10 cellular contexts compared by ENCODE assay signal in genomic region chr2:15593327-15593705, GRCh38. TPM values are rescaled to one million over a fixed set of nuclear protein-coding genes. Genes with fewer than 3 reads are reported as not detected.
DNase-seq lines count a peak whose midpoint lies in the region; ATAC-seq and TF ChIP-seq lines count a peak whose summit lies in the region.
"Had no signal": no experiment of that assay in that cellular context is flagged by ENCODE, and none has a peak within 500 bp of the region (broad histone marks: within the 10 kb centered on the region; RNA-seq: fewer than 3 reads in every experiment).

No MANE protein-coding gene starts in this region.

- H3K9ac ChIP-seq in Loucy (ENCODE audit: low read depth, low read length, poor library complexity, severe bottlenecking): peak overlapping the region; percentile 87

- TF ChIP-seq CTCF in Calu3 (IDR thresholded peaks at IDR 0.05; ENCODE audit: unreplicated experiment): no peak
- no peak for TF ChIP-seq CTCF in Loucy (conservative IDR thresholded peaks at IDR 0.05; ENCODE audit: low read length)

- H3K27me3 ChIP-seq in Loucy (ENCODE audit: insufficient read depth, low read length, poor library complexity, severe bottlenecking) (no peaks in the 10 kb centered on the region), neuron (ENCODE audit: insufficient read depth, low read length) (no peaks in the 10 kb centered on the region)

- H3K9me3 ChIP-seq in Loucy (ENCODE audit: insufficient read depth, low read depth, low read length) (no peaks in the 10 kb centered on the region), neuron (ENCODE audit: low read length) (no peaks in the 10 kb centered on the region)

- peaks cover 52% of the 10 kb centered on the region for H3K79me2 ChIP-seq in Loucy (ENCODE audit: insufficient read depth, low read length)

- peaks cover 6% of the 10 kb centered on the region for H3K4me1 Mint-ChIP-seq in Calu3 (ENCODE audit: low read depth, unreplicated experiment)
- H3K4me1 Mint-ChIP-seq in central memory CD8-positive, alpha-beta T cell: peaks cover 27% of the 10 kb centered on the region

- no peak overlapping the region for H2AFZ ChIP-seq in Loucy (ENCODE audit: low read length)
- H2AFZ ChIP-seq in neuron (ENCODE audit: low read depth, low read length): no peak overlapping the region

- H3K4me1 ChIP-seq in Loucy (ENCODE audit: insufficient read depth, low read length, poor library complexity, severe bottlenecking): peaks cover 40% of the 10 kb centered on the region
- H3K4me1 ChIP-seq in neuron (ENCODE audit: insufficient read depth, low read length): peaks cover 17% of the 10 kb centered on the region

- intact Hi-C loops in Calu3 (cut with micrococcal nuclease; ENCODE audit: unreplicated experiment): loop anchor here (5.0 kb wide), 1 partner anchor 1306 kb away; no protein-coding TSS in a partner anchor

- peak overlapping the region; percentile 91 for H3K4me2 ChIP-seq in Loucy (ENCODE audit: low read depth, low read length, poor library complexity, severe bottlenecking)

- no peak overlapping the region for H3K27ac Mint-ChIP-seq in Calu3 (ENCODE audit: unreplicated experiment)
- peak overlapping the region; percentile 92 for H3K27ac Mint-ChIP-seq in central memory CD8-positive, alpha-beta T cell (ENCODE audit: low read depth)

- H3K36me3 ChIP-seq in Loucy (ENCODE audit: insufficient read depth, low read length) (peaks cover 31% of the 10 kb centered on the region; the same call in 1 of the 2 replicates), neuron (ENCODE audit: insufficient read depth, low read length) (peaks cover 42% of the 10 kb centered on the region)

- no peaks in the 10 kb centered on the region for H3F3A ChIP-seq in Loucy (ENCODE audit: low read depth)

- H3K36me3 Mint-ChIP-seq in Calu3 (ENCODE audit: insufficient read depth, unreplicated experiment): peaks cover 47% of the 10 kb centered on the region
- H3K36me3 Mint-ChIP-seq in central memory CD8-positive, alpha-beta T cell (ENCODE audit: insufficient read depth): peaks cover 37% of the 10 kb centered on the region

- CTCF ChIA-PET in Calu3 (lab: Charles Lee): no interaction called here

- H3K4me3 ChIP-seq in Loucy (ENCODE audit: low read length, poor library complexity, severe bottlenecking): peak overlapping the region; percentile 85
- peak overlapping the region; percentile 99 for H3K4me3 ChIP-seq in neuron (ENCODE audit: low read length)

- BruUV-seq in Calu3 (replicated peaks; lab: Mats Ljungman, UMichigan): TSS peak; percentile 41

- peak overlapping the region; percentile 98 for H3K4me3 Mint-ChIP-seq in Calu3 (ENCODE audit: low read depth, unreplicated experiment)
- peak overlapping the region; percentile 96 for H3K4me3 Mint-ChIP-seq in central memory CD8-positive, alpha-beta T cell

- H3K9me3 Mint-ChIP-seq in Calu3 (ENCODE audit: low read depth, unreplicated experiment): no peaks in the 10 kb centered on the region
- H3K9me3 Mint-ChIP-seq in central memory CD8-positive, alpha-beta T cell: no peaks in the 10 kb centered on the region

- H3K9me2 ChIP-seq in Loucy (replicated peaks; ENCODE audit: low read depth, low read length): no peaks in the 10 kb centered on the region

- no peak for ATAC-seq in central memory CD8-positive, alpha-beta T cell (replicated peaks; ENCODE audit: extremely low read depth, poor library complexity, severe bottlenecking)
- ATAC-seq: esophagus mucosa had no signal

- DNase-seq in Calu3 (no peak), glomerular visceral epithelial cell (ENCODE audit: extremely low spot score) (no peak), ecto neural progenitor cell (ENCODE audit: low spot score) (no peak), NCI-H524 treated with DMSO at 0.1 percent for 48 hours (lab: John Stamatoyannopoulos, UW) (no peak)
- no peak for DNase-seq in central memory CD8-positive, alpha-beta T cell (ENCODE audit: low spot score in 2 of 2)
- no peak for DNase-seq in stimulated activated CD4-positive, alpha-beta T cell treated with anti-CD3 and anti-CD28 coated beads, Interleukin-15, amount 100 ng/mL, for 24 hours
- DNase-seq: NCI-H1048 had no signal

- H3K27me3 Mint-ChIP-seq in Calu3 (ENCODE audit: unreplicated experiment): no peaks in the 10 kb centered on the region
- no peaks in the 10 kb centered on the region for H3K27me3 Mint-ChIP-seq in central memory CD8-positive, alpha-beta T cell

- H4K20me1 ChIP-seq in Loucy (ENCODE audit: insufficient read depth, low read length, poor library complexity, severe bottlenecking): peaks cover 18% of the 10 kb centered on the region

RNA-seq across cellular contexts. Expression of gene DDX1, which starts 1.6 kb away (rescaled TPM):
- 99.7 and 106 TPM in 2 replicates for total RNA-seq in Calu3 (2022)

RNA-seq across cellular contexts. Expression of gene NBAS, which starts 32.2 kb away (rescaled TPM):
- 25.9 and 30.4 TPM in 2 replicates for total RNA-seq in Calu3 (2022)
